ENCODE assay signal across 21 cellular contexts in the genomic region with DNA sequence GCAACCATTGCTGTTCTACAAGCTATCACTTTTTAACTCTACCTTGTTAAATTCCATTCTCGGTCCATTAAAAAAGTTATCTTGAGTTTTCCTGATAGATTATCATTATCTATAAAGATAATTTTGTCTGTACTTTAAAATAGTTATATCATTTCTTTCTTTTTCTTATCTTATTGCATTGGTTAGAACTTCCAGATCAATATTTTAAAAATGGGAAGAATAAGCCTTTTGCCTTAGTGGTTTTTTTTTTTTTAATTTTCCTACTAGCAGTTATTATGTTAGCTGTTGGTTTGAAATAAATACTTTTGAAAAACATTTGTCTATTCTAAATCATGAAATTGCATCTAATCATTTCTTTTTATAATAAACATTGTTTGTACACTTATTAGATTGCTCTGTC.
DNase-seq lines count a peak whose midpoint lies in the region; ATAC-seq, FAIRE-seq and TF ChIP-seq lines count a peak whose summit lies in the region.
"Had no signal": no experiment of that assay in that cellular context is flagged by ENCODE, and none has a peak within 500 bp of the region (broad histone marks: within the 10 kb centered on the region; RNA-seq: fewer than 3 reads in every experiment).

No MANE protein-coding gene starts in this region.

- in situ Hi-C loops in K562 (cut with MboI): no loop called here

- FAIRE-seq in K562 (lab: Jason Lieb, UNC): no peak
- peak; percentile 36 for FAIRE-seq in small intestine (lab: Jason Lieb, UNC)
- FAIRE-seq: A204.1, D721Med, GM12878, GM12892, GM19239 had no signal

- no peak overlapping the region for H3K4me3 ChIP-seq in HEK293 (ENCODE audit: low read depth, low read length)
- H3K4me3 ChIP-seq in K562: no peak overlapping the region
- no peak overlapping the region for H3K4me3 ChIP-seq in small intestine (ENCODE audit: low read depth in 1 of 2, low read length in 2 of 2)
- H3K4me3 ChIP-seq: BLaER1 treated with 17β-estradiol and CSF1 and Interleukin-3, amounts not matched to agents 10 nM and 100 nM; GM12878 had no signal

- H3K27ac ChIP-seq in HEK293 (ENCODE audit: extremely low read depth, low read depth, low read length) (no peak overlapping the region), K562 (ENCODE audit: extremely low read depth, low read depth, low read length) (no peak overlapping the region), small intestine (ENCODE audit: low read depth in 1 of 2, low read length in 1 of 2) (no peak overlapping the region)
- H3K27ac ChIP-seq: BLaER1 treated with 17β-estradiol and CSF1 and Interleukin-3, amounts not matched to agents 10 nM and 100 nM; C4-2B had no signal

- DNase-seq in K562 (ENCODE audit: extremely low read depth in 1 of 4, low spot score in 3 of 4) (no peak), small intestine (no peak), Ammon's horn (ENCODE audit: low spot score) (no peak), activated gamma-delta T cell (lab: John Stamatoyannopoulos, UW) (no peak), NCI-H187 treated with DMSO at 0.1 percent for 48 hours (lab: John Stamatoyannopoulos, UW) (no peak)
- DNase-seq: 8988T; ACHN; Caco-2; Calu3; CD4-positive, alpha-beta T cell; CD8-positive, alpha-beta T cell; DMS79 treated with DMSO at 0.1 percent for 48 hours; GDM1 had no signal

- no peak for ATAC-seq in K562
- ATAC-seq: CD8-positive, alpha-beta T cell; GM12878 had no signal

- H3K36me3 ChIP-seq in HEK293 (ENCODE audit: control insufficient read depth in 2 of 2, insufficient read depth in 1 of 2, low read length in 2 of 2): no peaks in the 10 kb centered on the region
- H3K36me3 ChIP-seq in K562 (ENCODE audit: control insufficient read depth, insufficient read depth, low read length): no peaks in the 10 kb centered on the region
- H3K36me3 ChIP-seq in small intestine (ENCODE audit: control insufficient read depth in 2 of 2, insufficient read depth in 2 of 2, low read length in 2 of 2): no peaks in the 10 kb centered on the region
- H3K36me3 ChIP-seq: BLaER1 treated with 17β-estradiol and CSF1 and Interleukin-3, amounts not matched to agents 10 nM and 100 nM had no signal

- no peaks in the 10 kb centered on the region for H3K9me1 ChIP-seq in K562 (ENCODE audit: control insufficient read depth, insufficient read depth, low read length)

- H4K20me1 ChIP-seq in K562 (replicated peaks; ENCODE audit: control insufficient read depth, insufficient read depth, low read length): no peaks in the 10 kb centered on the region
- H4K20me1 ChIP-seq: BLaER1 treated with 17β-estradiol and CSF1 and Interleukin-3, amounts not matched to agents 10 nM and 100 nM had no signal

- no peaks in the 10 kb centered on the region for H3K79me2 ChIP-seq in K562 (ENCODE audit: control insufficient read depth, insufficient read depth, low read length)

- no peak overlapping the region for H2AFZ ChIP-seq in K562 (ENCODE audit: low read depth, low read length)

- H3K9me3 ChIP-seq in HEK293 (ENCODE audit: control insufficient read depth, insufficient read depth, low read depth, low read length) (no peaks in the 10 kb centered on the region), K562 (replicated peaks; ENCODE audit: control insufficient read depth, insufficient read depth, low read depth, low read length) (no peaks in the 10 kb centered on the region; the same call in 1 of the 2 replicates), small intestine (ENCODE audit: control insufficient read depth, low read depth) (no peaks in the 10 kb centered on the region)

- TF ChIP-seq POLR2A in K562 (conservative IDR thresholded peaks at IDR 0.05): no peak

- POLR2A ChIA-PET in HEK293 (lab: Yijun Ruan, JAX) (no interaction called here), K562 (lab: Yijun Ruan, JAX) (interaction anchor here (0.7 to 1.0 kb wide), 2 partner anchors 9 to 71 kb away, joined by 3 to 4 read pairs; a partner anchor contains a TSS)

- intact Hi-C loops in K562 (cut with micrococcal nuclease): no loop called here

- TF ChIP-seq EP300 in K562 (IDR thresholded peaks at IDR 0.05; ENCODE audit: low read length): no peak

- H3K4me1 ChIP-seq in HEK293 (ENCODE audit: control insufficient read depth, insufficient read depth, low read length) (no peaks in the 10 kb centered on the region), K562 (replicated peaks in 1 of 2; ENCODE audit: control insufficient read depth in 2 of 2, insufficient read depth in 2 of 2, low read length in 2 of 2) (no peaks in the 10 kb centered on the region), small intestine (ENCODE audit: control insufficient read depth in 2 of 2, insufficient read depth in 1 of 2, low read depth in 1 of 2, low read length in 1 of 2) (no peaks in the 10 kb centered on the region)
- H3K4me1 ChIP-seq: Caco-2 had no signal

- H3K4me2 ChIP-seq in K562 (ENCODE audit: insufficient read depth, low read length): no peak overlapping the region
- H3K4me2 ChIP-seq: BLaER1 treated with 17β-estradiol and CSF1 and Interleukin-3, amounts not matched to agents 10 nM and 100 nM had no signal

- no peak overlapping the region for H3K9ac ChIP-seq in K562 (ENCODE audit: insufficient read depth in 1 of 2, low read depth in 2 of 2, low read length in 2 of 2)
- H3K9ac ChIP-seq: BLaER1 treated with 17β-estradiol and CSF1 and Interleukin-3, amounts not matched to agents 10 nM and 100 nM had no signal

- no TSS peak for BruUV-seq in K562 (replicated peaks; lab: Mats Ljungman, UMichigan)

- 0% methylated on average over 1 of the region's 1 CpG for WGBS in K562 (ENCODE audit: insufficient coverage, low coverage, missing lambda C conversion rate)
- 0 to 19% (median 0%) methylated on average over 1 of the region's 1 CpG for WGBS in small intestine, 3 donors

- TF ChIP-seq CTCF in HEK293 (tag by site-specific recombination; IDR thresholded peaks at IDR 0.05) (no peak), K562 (IDR thresholded peaks at IDR 0.05 in 2 of 3, conservative IDR thresholded peaks at IDR 0.05 in 1 of 3; ENCODE audit: insufficient read depth in 2 of 3, low read depth in 1 of 3, low read length in 3 of 3) (no peak)

- no peak for TF ChIP-seq RAD21 in K562 (CRISPR knock-in tag; conservative IDR thresholded peaks at IDR 0.05 in 1 of 2, IDR thresholded peaks at IDR 0.05 in 1 of 2)

- H3K27me3 ChIP-seq in K562 (ENCODE audit: control insufficient read depth in 2 of 2, insufficient read depth in 2 of 2, low read length in 2 of 2) (peaks cover 2 to 9% of the 10 kb centered on the region in 2 experiments; a peak in 3 of 5 replicates), small intestine (ENCODE audit: control insufficient read depth in 2 of 2, insufficient read depth in 2 of 2, low read length in 2 of 2) (peaks cover 0 to 2% of the 10 kb centered on the region in 2 donors)
- H3K27me3 ChIP-seq: BLaER1 treated with 17β-estradiol and CSF1 and Interleukin-3, amounts not matched to agents 10 nM and 100 nM had no signal

- CTCF ChIA-PET in HEK293 (lab: Yijun Ruan, JAX) (interaction anchor here (0.6 to 1.6 kb wide), 2 partner anchors 9 to 60 kb away, joined by 4 to 5 read pairs; no protein-coding TSS in a partner anchor), K562 (lab: Yijun Ruan, JAX; ENCODE audit: low intra/inter-chr PET ratio) (no interaction called here)

TF ChIP-seq in HEK293, 187 proteins besides CTCF, POLR2A, EP300 and RAD21:
- TF ChIP-seq SETDB1 (IDR thresholded peaks at IDR 0.05; ENCODE audit: insufficient read length, low read length): peak; percentile 83
- TF ChIP-seq, protein P1, sequence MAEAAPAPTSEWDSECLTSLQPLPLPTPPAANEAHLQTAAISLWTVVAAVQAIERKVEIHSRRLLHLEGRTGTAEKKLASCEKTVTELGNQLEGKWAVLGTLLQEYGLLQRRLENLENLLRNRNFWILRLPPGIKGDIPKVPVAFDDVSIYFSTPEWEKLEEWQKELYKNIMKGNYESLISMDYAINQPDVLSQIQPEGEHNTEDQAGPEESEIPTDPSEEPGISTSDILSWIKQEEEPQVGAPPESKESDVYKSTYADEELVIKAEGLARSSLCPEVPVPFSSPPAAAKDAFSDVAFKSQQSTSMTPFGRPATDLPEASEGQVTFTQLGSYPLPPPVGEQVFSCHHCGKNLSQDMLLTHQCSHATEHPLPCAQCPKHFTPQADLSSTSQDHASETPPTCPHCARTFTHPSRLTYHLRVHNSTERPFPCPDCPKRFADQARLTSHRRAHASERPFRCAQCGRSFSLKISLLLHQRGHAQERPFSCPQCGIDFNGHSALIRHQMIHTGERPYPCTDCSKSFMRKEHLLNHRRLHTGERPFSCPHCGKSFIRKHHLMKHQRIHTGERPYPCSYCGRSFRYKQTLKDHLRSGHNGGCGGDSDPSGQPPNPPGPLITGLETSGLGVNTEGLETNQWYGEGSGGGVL (tag by site-specific recombination; IDR thresholded peaks at IDR 0.05): no peak

TF ChIP-seq in K562, 482 proteins besides CTCF, POLR2A, EP300 and RAD21 (continues in another document):
- TF ChIP-seq ZNF668 (CRISPR knock-in tag; IDR thresholded peaks at IDR 0.05) (0 out of 2 replicates have a peak, but pooled peaks have one; percentile 5), TAF9B (IDR thresholded peaks at IDR 0.05; ENCODE audit: partially characterized antibody) (no peak), GATA2 (CRISPR knock-in tag; IDR thresholded peaks at IDR 0.05) (no peak), KLF6 (CRISPR knock-in tag; IDR thresholded peaks at IDR 0.05; ENCODE audit: borderline replicate concordance) (no peak)
